Comparison of ENCODE assay signal across 12 cellular contexts in genomic region chr16:2480948-2481347, GRCh38. TPM values are rescaled to one million over a fixed set of nuclear protein-coding genes. Genes with fewer than 3 reads are reported as not detected.
"Had no signal": no experiment of that assay in that cellular context is flagged by ENCODE, and none has a peak within 500 bp of the region (broad histone marks: within the 10 kb centered on the region; RNA-seq: fewer than 3 reads in every experiment).

No MANE protein-coding gene starts in this region.

- DNase-seq: activated B cell treated with CpG ODN at 0.5 μM for 24 hours; activated CD4-positive, alpha-beta T cell treated with anti-CD3 and anti-CD28 coated beads, Interleukin-2, amount 10 ng/mL, durations not matched to agents 7 days and 5 days; activated effector memory CD4-positive, alpha-beta T cell treated with Interleukin-2 at 50 U/mL for 16 hours; activated naive CD8-positive, alpha-beta T cell treated with anti-CD3 and anti-CD28 coated beads for 36 hours; activated T-cell treated with anti-CD3 and anti-CD28 coated beads, Interleukin-2, amount 50 U/mL, for 1 hour; foreskin melanocyte; retina; T-helper 2 cell had no signal

- H3K27ac ChIP-seq: parathyroid adenoma had no signal

- H3K4me3 ChIP-seq: skin epidermis had no signal

RNA-seq across cellular contexts. Expression of gene NTN3, which starts 9.9 kb away (rescaled TPM):
- total RNA-seq: activated B cell treated with CpG ODN at 0.5 μM for 24 hours; activated CD4-positive, alpha-beta T cell treated with anti-CD3 and anti-CD28 coated beads, Interleukin-2, amount 10 ng/mL, durations not matched to agents 7 days and 5 days; activated naive CD8-positive, alpha-beta T cell treated with anti-CD3 and anti-CD28 coated beads for 36 hours; bronchial epithelial cell; myocyte had no signal
